In the genomic region with DNA sequence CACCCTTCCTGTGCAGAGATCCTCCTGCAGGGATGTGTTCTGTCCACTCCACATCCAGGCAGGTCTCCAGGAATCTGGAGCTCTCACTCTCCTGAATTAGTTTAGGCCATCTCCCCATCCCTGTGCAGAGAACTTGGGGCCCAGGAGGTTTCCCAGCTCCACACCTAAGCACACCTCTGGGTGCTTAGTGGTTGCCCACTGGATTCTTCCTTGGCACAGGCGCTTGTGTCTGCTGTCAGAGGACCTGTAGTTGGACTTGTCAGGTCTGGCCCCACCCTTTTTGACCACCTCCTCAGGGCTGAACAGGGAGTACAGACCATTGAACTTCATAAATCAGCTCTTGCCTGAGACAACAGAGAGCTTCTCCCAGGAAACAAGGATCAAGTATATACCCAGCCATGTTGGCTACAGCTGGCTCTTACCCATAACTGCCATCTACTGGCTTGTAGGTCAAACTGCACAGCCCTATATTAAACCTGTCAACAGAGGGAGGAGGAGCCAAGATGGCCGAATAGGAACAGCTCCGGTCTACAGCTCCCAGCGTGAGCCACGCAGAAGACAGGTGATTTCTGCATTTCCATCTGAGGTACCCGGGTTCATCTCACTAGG, we compare ENCODE assay signal across 8 cellular contexts.
DNase-seq lines count a peak whose midpoint lies in the region; ATAC-seq and TF ChIP-seq lines count a peak whose summit lies in the region.

No MANE protein-coding gene starts in this region.

- H3K4me1 ChIP-seq in HAP-1, result no peaks in the 10 kb centered on the region
- H3K4me1 ChIP-seq in NT2/D1 (ENCODE audit: insufficient read depth, insufficient read length), result no peaks in the 10 kb centered on the region
- H3K4me1 ChIP-seq in left ventricle myocardium inferior, result no peaks in the 10 kb centered on the region

- no peak overlapping the region for H3K27ac Mint-ChIP-seq in stimulated activated effector memory CD8-positive, alpha-beta T cell treated with anti-CD3 and anti-CD28 coated beads, Interleukin-12 subunit alpha, Interleukin-12 subunit beta, amount 100 ng/mL, for 72 hours

- H3K27me3 ChIP-seq in HAP-1 (ENCODE audit: low read depth) (no peaks in the 10 kb centered on the region), NT2/D1 (ENCODE audit: insufficient read depth, insufficient read length) (no peaks in the 10 kb centered on the region), left ventricle myocardium inferior (ENCODE audit: low read depth) (no peaks in the 10 kb centered on the region)

- no peaks in the 10 kb centered on the region for H3K4me1 Mint-ChIP-seq in stimulated activated effector memory CD8-positive, alpha-beta T cell treated with anti-CD3 and anti-CD28 coated beads, Interleukin-12 subunit alpha, Interleukin-12 subunit beta, amount 100 ng/mL, for 72 hours

- in situ Hi-C loops in HAP-1 (cut with MboI; ENCODE audit: low sequenced_read_pairs), result no loop called here

- intact Hi-C loops in left ventricle myocardium inferior (cut with micrococcal nuclease), result no loop called here

- H3K4me3 ChIP-seq in HAP-1 (no peak overlapping the region), NT2/D1 (ENCODE audit: insufficient read length, low read depth) (no peak overlapping the region), left ventricle myocardium inferior (no peak overlapping the region)

- TF ChIP-seq CTCF in left ventricle myocardium inferior (IDR thresholded peaks at IDR 0.05; ENCODE audit: borderline replicate concordance), result peak; percentile 49

- peaks cover 3% of the 10 kb centered on the region for H3K9me3 Mint-ChIP-seq in stimulated activated effector memory CD8-positive, alpha-beta T cell treated with anti-CD3 and anti-CD28 coated beads, Interleukin-12 subunit alpha, Interleukin-12 subunit beta, amount 100 ng/mL, for 72 hours

- no peak overlapping the region for H3K9ac ChIP-seq in NT2/D1 (ENCODE audit: insufficient read length, low read depth)

- H3K36me3 Mint-ChIP-seq in stimulated activated effector memory CD8-positive, alpha-beta T cell treated with anti-CD3 and anti-CD28 coated beads, Interleukin-12 subunit alpha, Interleukin-12 subunit beta, amount 100 ng/mL, for 72 hours, result no peaks in the 10 kb centered on the region

- ATAC-seq in stimulated activated effector memory CD8-positive, alpha-beta T cell treated with anti-CD3 and anti-CD28 coated beads, Interleukin-12 subunit alpha, Interleukin-12 subunit beta, amount 100 ng/mL, for 72 hours, result no peak

- no peak overlapping the region for H3K27ac ChIP-seq in left ventricle myocardium inferior (replicated peaks)

- no peak overlapping the region for H3K4me3 Mint-ChIP-seq in stimulated activated effector memory CD8-positive, alpha-beta T cell treated with anti-CD3 and anti-CD28 coated beads, Interleukin-12 subunit alpha, Interleukin-12 subunit beta, amount 100 ng/mL, for 72 hours

- peak; percentile 53 for DNase-seq in COR-L47 (lab: John Stamatoyannopoulos, UW)
- DNase-seq in HAP-1 (ENCODE audit: low spot score in 2 of 2), result peak; percentile 14 to 32
- peak; percentile 30 for DNase-seq in NT2/D1 (ENCODE audit: low read depth, low spot score)
- DNase-seq in left ventricle myocardium inferior, result no peak
- no peak for DNase-seq in dedifferentiated amniotic fluid mesenchymal stem cell (ENCODE audit: extremely low spot score)
- DNase-seq in stimulated activated effector memory CD8-positive, alpha-beta T cell treated with anti-CD3 and anti-CD28 coated beads, Interleukin-12 subunit alpha, Interleukin-12 subunit beta, amount 100 ng/mL, for 72 hours (ENCODE audit: low spot score in 2 of 2), result no peak
- no peak for DNase-seq in activated naive CD4-positive, alpha-beta T cell (lab: John Stamatoyannopoulos, UW)
- no peak for DNase-seq in DMS153 (lab: John Stamatoyannopoulos, UW)

- H3K36me3 ChIP-seq in HAP-1 (replicated peaks) (no peaks in the 10 kb centered on the region), NT2/D1 (ENCODE audit: insufficient read depth, insufficient read length, low read length) (no peaks in the 10 kb centered on the region), left ventricle myocardium inferior (no peaks in the 10 kb centered on the region)

- no peaks in the 10 kb centered on the region for H3K9me3 ChIP-seq in HAP-1
- H3K9me3 ChIP-seq in NT2/D1 (ENCODE audit: insufficient read depth, low read length), result peaks cover 6% of the 10 kb centered on the region; the same call in 1 of the 2 replicates
- H3K9me3 ChIP-seq in left ventricle myocardium inferior (replicated peaks), result no peaks in the 10 kb centered on the region

Comparison
In these comparisons a context has a peak if more than half of its experiments do, and no peak if none do; other contexts are left out.
1. DNase-seq: peak in COR-L47 (single experiment), HAP-1 (2 of 2) and NT2/D1 (single experiment); none in left ventricle myocardium inferior (single experiment), dedifferentiated amniotic fluid mesenchymal stem cell (single experiment), stimulated activated effector memory CD8-positive, alpha-beta T cell treated with anti-CD3 and anti-CD28 coated beads, Interleukin-12 subunit alpha, Interleukin-12 subunit beta, amount 100 ng/mL, for 72 hours (0 of 2), activated naive CD4-positive, alpha-beta T cell (0 of 4) and DMS153 (single experiment).